Comparison of ENCODE assay signal across 9 cellular contexts in the genomic region with DNA sequence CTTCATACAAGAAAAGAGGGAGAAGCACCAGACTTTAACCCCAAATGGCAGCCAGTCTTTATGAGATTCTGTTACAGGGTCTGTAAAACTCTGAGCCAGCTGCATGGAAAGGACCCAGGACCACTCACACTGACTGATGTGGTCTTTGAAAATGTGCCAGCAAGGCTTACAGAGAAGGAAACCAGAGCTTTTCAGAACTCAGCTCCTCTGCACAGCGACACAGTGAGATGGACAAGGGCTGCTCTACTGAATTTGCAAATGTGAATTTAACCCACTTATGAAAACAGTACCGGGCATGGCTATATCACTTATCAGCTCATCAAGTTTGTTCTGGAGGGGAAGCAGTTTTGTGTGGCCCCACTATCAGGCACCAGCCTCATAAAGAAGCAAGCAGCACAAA.
DNase-seq lines count a peak whose midpoint lies in the region; ATAC-seq and TF ChIP-seq lines count a peak whose summit lies in the region.
"Had no signal": no experiment of that assay in that cellular context is flagged by ENCODE, and none has a peak within 500 bp of the region (broad histone marks: within the 10 kb centered on the region; RNA-seq: fewer than 3 reads in every experiment).

No MANE protein-coding gene starts in this region.

- CTCF ChIA-PET in IMR-90 (lab: Yijun Ruan, JAX): no interaction called here
- CTCF ChIA-PET in activated CD8-positive, alpha-beta memory T cell treated with anti-CD3 and anti-CD28 coated beads, Interleukin-2, amount 10 ng/mL, durations not matched to agents 7 days and 5 days (lab: Charles Lee): no interaction called here

- H3K27me3 ChIP-seq in IMR-90 (ENCODE audit: control insufficient read depth, insufficient read depth, low read length): no peaks in the 10 kb centered on the region
- no peaks in the 10 kb centered on the region for H3K27me3 ChIP-seq in right cardiac atrium (ENCODE audit: control insufficient read depth, insufficient read depth)
- no peaks in the 10 kb centered on the region for H3K27me3 ChIP-seq in WERI-Rb-1 (ENCODE audit: insufficient read depth, low read depth, severe bottlenecking)

- no peak overlapping the region; the same call in 1 of the 2 replicates for H2AK5ac ChIP-seq in IMR-90 (ENCODE audit: low read depth, low read length)

- H2BK20ac ChIP-seq in IMR-90 (ENCODE audit: low read depth, low read length): peak overlapping the region; percentile 88

- no peaks in the 10 kb centered on the region for H3K79me1 ChIP-seq in IMR-90 (ENCODE audit: low read depth in 1 of 2, low read length in 2 of 2)

- peak overlapping the region; percentile 78 for H2AFZ ChIP-seq in IMR-90 (replicated peaks; ENCODE audit: low read length, poor library complexity)

- no peak overlapping the region for H3K4me3 ChIP-seq in IMR-90 (ENCODE audit: insufficient read depth, low read depth, low read length)
- no peak overlapping the region for H3K4me3 ChIP-seq in right cardiac atrium (ENCODE audit: low read length)
- H3K4me3 ChIP-seq in WERI-Rb-1 (ENCODE audit: low read depth, low read length): no peak overlapping the region

- TF ChIP-seq CTCF in IMR-90 (conservative IDR thresholded peaks at IDR 0.05; ENCODE audit: low read depth, low read length) (no peak), GM13977 (IDR thresholded peaks at IDR 0.05; ENCODE audit: extremely low read depth, insufficient read depth, missing control alignments) (no peak), WERI-Rb-1 (IDR thresholded peaks at IDR 0.05; ENCODE audit: low read depth, low read length) (no peak)

- no peak overlapping the region for H3K56ac ChIP-seq in IMR-90 (ENCODE audit: extremely low read depth, insufficient read depth, low read length)

- peak overlapping the region; percentile 59 for H3K4me3 Mint-ChIP-seq in activated CD8-positive, alpha-beta memory T cell treated with anti-CD3 and anti-CD28 coated beads, Interleukin-2, amount 10 ng/mL, durations not matched to agents 7 days and 5 days

- peak overlapping the region; percentile 79 to 84 for H4K8ac ChIP-seq in IMR-90 (ENCODE audit: low read depth in 2 of 2, low read length in 2 of 2)

- peak overlapping the region; percentile 77 for H3K27ac ChIP-seq in IMR-90 (ENCODE audit: insufficient read depth, low read length)
- peak overlapping the region; percentile 78 for H3K27ac ChIP-seq in right cardiac atrium (ENCODE audit: low read length)
- H3K27ac ChIP-seq in WERI-Rb-1: no peak overlapping the region

- peak overlapping the region; percentile 49 for H3K4me2 ChIP-seq in IMR-90 (ENCODE audit: low read depth, low read length)

- H3K4me1 Mint-ChIP-seq in activated CD8-positive, alpha-beta memory T cell treated with anti-CD3 and anti-CD28 coated beads, Interleukin-2, amount 10 ng/mL, durations not matched to agents 7 days and 5 days: peaks cover 20% of the 10 kb centered on the region

- no peak overlapping the region for H3K9ac ChIP-seq in IMR-90 (ENCODE audit: low read depth, low read length)

- BruUV-seq in IMR-90 (replicated peaks; lab: Mats Ljungman, UMichigan): no TSS peak

- H3K23ac ChIP-seq in IMR-90 (ENCODE audit: low read depth, low read length): peak overlapping the region; percentile 70

- dilution Hi-C loops in IMR-90 (cut with HindIII; ENCODE audit: low sequenced_read_pairs, unreplicated experiment): no loop called here

- peaks cover 23% of the 10 kb centered on the region for H3K9me1 ChIP-seq in IMR-90 (ENCODE audit: insufficient read depth, low read length)

- peak; percentile 39 for DNase-seq in IMR-90
- DNase-seq in activated CD8-positive, alpha-beta memory T cell treated with anti-CD3 and anti-CD28 coated beads, Interleukin-2, amount 10 ng/mL, durations not matched to agents 7 days and 5 days: no peak
- no peak for DNase-seq in right cardiac atrium
- DNase-seq in stimulated activated naive CD8-positive, alpha-beta T cell treated with anti-CD3 and anti-CD28 coated beads, Interleukin-15, Interleukin-2, amounts not matched to agents 100 U/mL and 50 U/mL, for 24 hours: peak; percentile 22
- DNase-seq in GM13977 (ENCODE audit: low spot score): no peak
- no peak for DNase-seq in DMS153 (lab: John Stamatoyannopoulos, UW)
- DNase-seq in WERI-Rb-1: no peak
- DNase-seq in kidney tubule cell (ENCODE audit: low spot score): no peak
- DNase-seq: NCI-H1417 had no signal

- H3K27me3 Mint-ChIP-seq in activated CD8-positive, alpha-beta memory T cell treated with anti-CD3 and anti-CD28 coated beads, Interleukin-2, amount 10 ng/mL, durations not matched to agents 7 days and 5 days: peaks cover 9% of the 10 kb centered on the region

- peak overlapping the region; percentile 59 for H2BK5ac ChIP-seq in IMR-90 (ENCODE audit: low read depth, low read length, poor library complexity, severe bottlenecking)

- H3K36me3 ChIP-seq in IMR-90 (ENCODE audit: control insufficient read depth, insufficient read depth, low read length) (no peaks in the 10 kb centered on the region), WERI-Rb-1 (no peaks in the 10 kb centered on the region)

- H4K20me1 ChIP-seq in IMR-90 (ENCODE audit: insufficient read depth, low read length): no peaks in the 10 kb centered on the region

- peak overlapping the region; percentile 71 for H3K18ac ChIP-seq in IMR-90 (ENCODE audit: low read depth, low read length)

- intact Hi-C loops in IMR-90 (cut with micrococcal nuclease): no loop called here
- intact Hi-C loops in right cardiac atrium (cut with DNase I): no loop called here

- peaks cover 12% of the 10 kb centered on the region for H3K36me3 Mint-ChIP-seq in activated CD8-positive, alpha-beta memory T cell treated with anti-CD3 and anti-CD28 coated beads, Interleukin-2, amount 10 ng/mL, durations not matched to agents 7 days and 5 days

- in situ Hi-C loops in IMR-90 (cut with MboI; ENCODE audit: low sequenced_read_pairs): no loop called here
- in situ Hi-C loops in GM13977 (cut with MboI; ENCODE audit: low pct_unique_long_range_greater_than_20kb, low sequenced_read_pairs, unreplicated experiment): no loop called here

- 20% methylated on average over 1 of the region's 2 CpGs; no CpG with 5 or more reads in 1 of the 2 experiments for WGBS in IMR-90 (ENCODE audit: extremely low coverage in 2 of 2, insufficient read length in 1 of 2), 2 experiments
- 55% methylated on average over 2 of the region's 2 CpGs for WGBS in right cardiac atrium

- POLR2A ChIA-PET in IMR-90 (lab: Charles Lee; ENCODE audit: unreplicated experiment): no interaction called here

- H2AK9ac ChIP-seq in IMR-90 (replicated peaks; ENCODE audit: low read depth, low read length, poor library complexity): no peak overlapping the region

- H3K27ac Mint-ChIP-seq in activated CD8-positive, alpha-beta memory T cell treated with anti-CD3 and anti-CD28 coated beads, Interleukin-2, amount 10 ng/mL, durations not matched to agents 7 days and 5 days: peak overlapping the region; percentile 79

- H3K9me3 ChIP-seq in IMR-90 (ENCODE audit: control insufficient read depth, insufficient read depth, low read length) (no peaks in the 10 kb centered on the region), right cardiac atrium (ENCODE audit: control insufficient read depth, low read length) (no peaks in the 10 kb centered on the region), WERI-Rb-1 (ENCODE audit: severe bottlenecking) (no peaks in the 10 kb centered on the region)

- H3K4me1 ChIP-seq in IMR-90 (ENCODE audit: control insufficient read depth, insufficient read depth, low read length) (peaks cover 27% of the 10 kb centered on the region), right cardiac atrium (ENCODE audit: control insufficient read depth, insufficient read depth, low read length) (peaks cover 9% of the 10 kb centered on the region)

- H2BK15ac ChIP-seq in IMR-90 (ENCODE audit: low read depth, low read length): peak overlapping the region; percentile 52; the same call in 2 of the 3 replicates

- TF ChIP-seq RAD21 in IMR-90 (IDR thresholded peaks at IDR 0.05; ENCODE audit: low read length): no peak

- peak overlapping the region; percentile 89 for H2BK120ac ChIP-seq in IMR-90 (ENCODE audit: low read depth, low read length)

- peak overlapping the region; percentile 74 for H4K5ac ChIP-seq in IMR-90 (ENCODE audit: low read depth, low read length)

- TF ChIP-seq POLR2A in IMR-90 (IDR thresholded peaks at IDR 0.05; ENCODE audit: low read depth, low read length): no peak

- H3K9me3 Mint-ChIP-seq in activated CD8-positive, alpha-beta memory T cell treated with anti-CD3 and anti-CD28 coated beads, Interleukin-2, amount 10 ng/mL, durations not matched to agents 7 days and 5 days (ENCODE audit: low read depth): peaks cover 5% of the 10 kb centered on the region

- 0 out of 2 replicates have a peak, but pooled peaks have one; percentile 24 for ATAC-seq in IMR-90 (ENCODE audit: low read depth)
- ATAC-seq in activated CD8-positive, alpha-beta memory T cell treated with anti-CD3 and anti-CD28 coated beads, Interleukin-2, amount 10 ng/mL, durations not matched to agents 7 days and 5 days: peak; percentile 34
- ATAC-seq in right cardiac atrium: no peak
- peak; percentile 38 for ATAC-seq in stimulated activated naive CD8-positive, alpha-beta T cell treated with anti-CD3 and anti-CD28 coated beads, Interleukin-15, Interleukin-2, amounts not matched to agents 100 U/mL and 50 U/mL, for 24 hours

- peak overlapping the region; percentile 80 for H3K4ac ChIP-seq in IMR-90 (ENCODE audit: low read depth, low read length)

- H4K91ac ChIP-seq in IMR-90 (ENCODE audit: insufficient read depth, low read depth, low read length): peak overlapping the region; percentile 53; the same call in 1 of the 2 replicates

- peak overlapping the region; percentile 82 for H3K14ac ChIP-seq in IMR-90 (replicated peaks; ENCODE audit: low read depth, low read length)

TF ChIP-seq in IMR-90, 13 proteins besides CTCF, POLR2A, EP300 and RAD21 (continues in another document):
- TF ChIP-seq MXI1 (IDR thresholded peaks at IDR 0.05; ENCODE audit: borderline replicate concordance, low read depth, low read length) (no peak), CEBPB (IDR thresholded peaks at IDR 0.05; ENCODE audit: low read depth, low read length) (no peak), FOS (IDR thresholded peaks at IDR 0.05; ENCODE audit: low read depth, low read length) (no peak), SMC3 (IDR thresholded peaks at IDR 0.05; ENCODE audit: low read depth, low read length) (no peak), CHD1 (IDR thresholded peaks at IDR 0.05; ENCODE audit: low read depth, low read length) (no peak), RFX5 (IDR thresholded peaks at IDR 0.05; ENCODE audit: low read depth, low read length) (no peak), MAZ (IDR thresholded peaks at IDR 0.05; ENCODE audit: borderline replicate concordance, low read depth, low read length) (no peak)
- TF ChIP-seq, protein P1, sequence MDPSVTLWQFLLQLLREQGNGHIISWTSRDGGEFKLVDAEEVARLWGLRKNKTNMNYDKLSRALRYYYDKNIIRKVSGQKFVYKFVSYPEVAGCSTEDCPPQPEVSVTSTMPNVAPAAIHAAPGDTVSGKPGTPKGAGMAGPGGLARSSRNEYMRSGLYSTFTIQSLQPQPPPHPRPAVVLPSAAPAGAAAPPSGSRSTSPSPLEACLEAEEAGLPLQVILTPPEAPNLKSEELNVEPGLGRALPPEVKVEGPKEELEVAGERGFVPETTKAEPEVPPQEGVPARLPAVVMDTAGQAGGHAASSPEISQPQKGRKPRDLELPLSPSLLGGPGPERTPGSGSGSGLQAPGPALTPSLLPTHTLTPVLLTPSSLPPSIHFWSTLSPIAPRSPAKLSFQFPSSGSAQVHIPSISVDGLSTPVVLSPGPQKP (IDR thresholded peaks at IDR 0.05; ENCODE audit: borderline replicate concordance, low read depth, low read length): no peak

Comparison
In these comparisons a context has a peak if more than half of its experiments do, and no peak if none do; other contexts are left out.
1. ATAC-seq: peak in IMR-90 (single experiment), activated CD8-positive, alpha-beta memory T cell treated with anti-CD3 and anti-CD28 coated beads, Interleukin-2, amount 10 ng/mL, durations not matched to agents 7 days and 5 days (single experiment) and stimulated activated naive CD8-positive, alpha-beta T cell treated with anti-CD3 and anti-CD28 coated beads, Interleukin-15, Interleukin-2, amounts not matched to agents 100 U/mL and 50 U/mL, for 24 hours (single experiment); none in right cardiac atrium (0 of 2).
2. DNase-seq: peak in IMR-90 (single experiment) and stimulated activated naive CD8-positive, alpha-beta T cell treated with anti-CD3 and anti-CD28 coated beads, Interleukin-15, Interleukin-2, amounts not matched to agents 100 U/mL and 50 U/mL, for 24 hours (single experiment); none in activated CD8-positive, alpha-beta memory T cell treated with anti-CD3 and anti-CD28 coated beads, Interleukin-2, amount 10 ng/mL, durations not matched to agents 7 days and 5 days (single experiment), right cardiac atrium (0 of 3), GM13977 (single experiment), DMS153 (single experiment), WERI-Rb-1 (single experiment) and kidney tubule cell (single experiment).